In the genomic region with DNA sequence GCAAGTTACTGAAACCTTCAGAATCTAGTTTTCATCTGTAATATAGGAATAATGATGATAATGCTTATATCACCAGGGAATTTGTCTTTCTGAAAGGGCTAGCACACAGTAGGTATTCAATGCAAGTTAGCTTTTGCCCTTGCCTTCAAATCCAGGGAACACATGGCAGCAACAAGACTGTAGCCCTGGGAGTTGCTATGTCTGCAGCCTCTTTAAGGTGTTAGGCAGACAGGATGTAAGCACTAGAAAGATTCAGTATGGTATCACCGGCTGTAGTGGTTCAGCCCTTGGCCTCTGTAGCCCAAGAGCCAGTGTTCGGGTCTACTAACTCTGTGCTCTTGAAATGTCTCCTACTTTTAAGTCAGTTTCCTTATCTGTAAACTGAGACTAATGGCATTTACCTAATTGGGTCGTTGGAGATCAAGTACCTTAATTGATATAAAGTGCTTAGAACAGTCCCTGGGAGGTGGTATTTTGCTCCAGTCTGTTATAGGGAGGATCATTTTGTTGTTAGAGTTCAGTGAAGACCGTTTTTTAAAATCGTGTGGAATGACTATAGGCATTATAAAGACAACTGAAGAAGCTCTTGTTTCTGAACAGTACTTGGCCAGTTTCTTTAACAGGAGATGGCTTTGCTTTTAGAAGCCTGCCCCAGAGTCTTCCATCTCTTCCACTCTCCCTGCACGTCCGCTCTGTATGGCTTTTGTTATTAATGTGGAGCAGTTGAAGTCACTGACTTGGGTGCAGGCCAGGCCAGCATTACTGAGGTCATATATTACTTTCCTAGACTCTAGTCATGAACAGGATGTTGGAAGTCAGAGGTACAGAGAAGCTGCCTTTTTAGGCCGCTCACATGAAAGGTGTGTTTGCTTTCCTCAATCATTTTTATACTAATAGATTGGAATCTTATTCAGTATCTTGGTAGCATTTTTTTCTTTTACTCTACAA, we compare ENCODE assay signal across 8 cellular contexts. TPM values are rescaled to one million over a fixed set of nuclear protein-coding genes. Genes with fewer than 3 reads are reported as not detected.
DNase-seq lines count a peak whose midpoint lies in the region; ATAC-seq lines count a peak whose summit lies in the region.

No MANE protein-coding gene starts in this region.

- DNase-seq in SJCRH30 (peak; percentile 17 to 43), Right ventricle myocardium superior (peak; percentile 90), NCI-H187 (lab: John Stamatoyannopoulos, UW) (no peak), amniotic stem cell (lab: John Stamatoyannopoulos, UW) (no peak), MV-4-11 (lab: John Stamatoyannopoulos, UW) (no peak)

- H3K9ac ChIP-seq in rectal smooth muscle tissue (ENCODE audit: low read length) = no peak overlapping the region

- no peaks in the 10 kb centered on the region for H3K9me3 ChIP-seq in SJCRH30 (replicated peaks)

- H3K4me1 ChIP-seq in SJCRH30 (0 out of 2 replicates have a peak, but pooled peaks cover 3% of the 10 kb centered on the region), rectal smooth muscle tissue (ENCODE audit: control insufficient read depth, insufficient read depth, low read length) (peaks cover 55% of the 10 kb centered on the region)

- H3K4me3 ChIP-seq in SJCRH30 (no peak overlapping the region), rectal smooth muscle tissue (ENCODE audit: low read length) (no peak overlapping the region)

- H3K36me3 ChIP-seq in SJCRH30 = no peaks in the 10 kb centered on the region
- H3K36me3 ChIP-seq in rectal smooth muscle tissue (ENCODE audit: control insufficient read depth, insufficient read depth, low read length) = no peaks in the 10 kb centered on the region

- intact Hi-C loops in Right ventricle myocardium superior (cut with DNase I) = loop anchor here (5.0 kb wide), 1 partner anchor 44 kb away; a partner anchor contains a TSS

- ATAC-seq in GM18498 (IDR thresholded peaks at IDR 0.05; ENCODE audit: unreplicated experiment) (peak; percentile 67), HG02678 (IDR thresholded peaks at IDR 0.05; ENCODE audit: unreplicated experiment) (peak; percentile 46), Right ventricle myocardium superior (ENCODE audit: poor library complexity) (peak; percentile 79)

- H3K27me3 ChIP-seq in SJCRH30 (no peaks in the 10 kb centered on the region), rectal smooth muscle tissue (ENCODE audit: control insufficient read depth, insufficient read depth, low read length) (no peaks in the 10 kb centered on the region)

- no peak overlapping the region for H3K27ac ChIP-seq in SJCRH30
- peak overlapping the region; percentile 82 for H3K27ac ChIP-seq in rectal smooth muscle tissue (ENCODE audit: low read depth, low read length)

RNA-seq across cellular contexts. Expression of a gene that starts 44.8 kb away (rescaled TPM):
- 14.0 and 15.1 TPM in 2 replicates for total RNA-seq in SJCRH30 (2014; rRNA removed; shearing (Covaris generic))
- total RNA-seq in Right ventricle myocardium superior = 72.5 TPM

Comparison
In these comparisons a context has a peak if more than half of its experiments do, and no peak if none do; other contexts are left out.
1. DNase-seq: peak in SJCRH30 (2 of 2) and Right ventricle myocardium superior (single experiment); none in NCI-H187 (0 of 2), amniotic stem cell (single experiment) and MV-4-11 (single experiment).
2. Peak in every context shown above with its lines, with median percentiles within 50 percentile points of each other: ATAC-seq.